ENCODE assay signal across 29 cellular contexts in the genomic region with DNA sequence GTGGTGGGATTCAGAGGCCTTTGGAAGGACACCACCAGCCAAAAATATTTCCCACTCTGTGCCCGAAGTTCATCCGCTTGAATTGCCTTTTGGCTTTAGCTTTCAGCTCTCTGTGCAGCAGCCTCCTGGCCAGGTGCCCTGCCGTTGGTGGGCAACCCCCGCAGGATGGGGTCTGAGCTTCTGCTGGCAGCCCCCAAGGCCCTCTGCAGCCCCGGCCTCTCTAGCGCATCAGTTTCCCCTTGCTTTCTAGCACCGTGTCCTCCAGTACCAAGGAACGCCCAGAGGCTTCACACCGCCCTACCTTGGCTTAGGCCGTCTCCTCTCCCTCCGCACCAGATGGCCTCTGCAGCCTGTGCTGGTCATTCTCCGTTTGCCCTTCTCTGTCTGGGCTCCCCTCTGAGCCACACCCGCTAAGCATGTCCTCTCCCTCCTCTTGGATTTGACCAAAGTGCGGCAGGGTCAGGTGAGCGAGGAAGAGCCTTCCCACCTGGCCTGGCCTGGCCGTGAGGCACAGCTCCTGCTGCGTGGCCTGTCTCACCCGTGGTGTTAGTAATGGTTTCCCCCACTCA. TPM values are rescaled to one million over a fixed set of nuclear protein-coding genes. Genes with fewer than 3 reads are reported as not detected.
"Had no signal": no experiment of that assay in that cellular context is flagged by ENCODE, and none has a peak within 500 bp of the region (broad histone marks: within the 10 kb centered on the region; RNA-seq: fewer than 3 reads in every experiment).

No MANE protein-coding gene starts in this region.

- H3K36me3 ChIP-seq: cardiac muscle cell, left ventricle myocardium inferior, prostate gland, thoracic aorta had no signal

- H3K27ac ChIP-seq: body of pancreas, cardiac muscle cell, hepatocyte, left ventricle myocardium inferior, prostate gland, thoracic aorta had no signal

- H3K9me3 ChIP-seq: body of pancreas, left ventricle myocardium inferior, prostate gland, thoracic aorta had no signal

- H3K4me3 ChIP-seq: body of pancreas, cardiac muscle cell, hepatocyte, left ventricle myocardium inferior, prostate gland, thoracic aorta had no signal

- H3K4me3 Mint-ChIP-seq: activated CD4-positive, alpha-beta memory T cell treated with anti-CD3 and anti-CD28 coated beads for 36 hours; activated naive CD8-positive, alpha-beta T cell treated with anti-CD3 and anti-CD28 coated beads, Interleukin-2, amount 50 U/mL, for 24 hours; activated T-helper 1 cell treated with anti-CD3 and anti-CD28 coated beads, Interleukin-12 subunit alpha, Interleukin-12 subunit beta, Interleukin-2, Interleukin-4 antibody, amounts not matched to agents 30 ng/mL and 10 ng/mL and 1 ng/mL, durations not matched to agents 14 hours and 24 hours and 36 hours; immature natural killer cell; type B pancreatic cell had no signal

- DNase-seq: activated CD4-positive, alpha-beta memory T cell treated with anti-CD3 and anti-CD28 coated beads for 36 hours; activated CD4-positive, alpha-beta T cell treated with anti-CD3 and anti-CD28 coated beads for 48 hours; activated gamma-delta T cell; activated naive CD4-positive, alpha-beta T cell treated with anti-CD3 and anti-CD28 coated beads, Interleukin-2, amount 50 U/mL, for 16 hours; activated naive CD8-positive, alpha-beta T cell treated with anti-CD3 and anti-CD28 coated beads, Interleukin-2, amount 50 U/mL, for 24 hours; body of pancreas; effector memory CD4-positive, alpha-beta T cell; foreskin melanocyte; glutamatergic neuron; immature natural killer cell; kidney glomerular epithelial cell; left ventricle myocardium inferior; naive thymus-derived CD4-positive, alpha-beta T cell; stimulated activated CD4-positive, alpha-beta T cell treated with anti-CD3 and anti-CD28 coated beads, Interleukin-4, amount 100 ng/mL, for 1 hour; stimulated activated naive CD4-positive, alpha-beta T cell treated with Interleukin-2 at 50 U/mL for 16 hours; T-helper 1 cell; T-helper 9 cell had no signal

- H3K27ac Mint-ChIP-seq: activated CD4-positive, alpha-beta memory T cell treated with anti-CD3 and anti-CD28 coated beads for 36 hours; activated T-helper 1 cell treated with anti-CD3 and anti-CD28 coated beads, Interleukin-12 subunit alpha, Interleukin-12 subunit beta, Interleukin-2, Interleukin-4 antibody, amounts not matched to agents 30 ng/mL and 10 ng/mL and 1 ng/mL, durations not matched to agents 14 hours and 24 hours and 36 hours; type B pancreatic cell had no signal

- H3K27me3 ChIP-seq: body of pancreas, cardiac muscle cell, hepatocyte had no signal

- H3K36me3 Mint-ChIP-seq: activated CD4-positive, alpha-beta memory T cell treated with anti-CD3 and anti-CD28 coated beads for 36 hours; immature natural killer cell; naive thymus-derived CD4-positive, alpha-beta T cell; type B pancreatic cell had no signal

- H3K9me3 Mint-ChIP-seq: activated CD4-positive, alpha-beta memory T cell treated with anti-CD3 and anti-CD28 coated beads for 36 hours; activated naive CD8-positive, alpha-beta T cell treated with anti-CD3 and anti-CD28 coated beads, Interleukin-2, amount 50 U/mL, for 24 hours; activated T-helper 1 cell treated with anti-CD3 and anti-CD28 coated beads, Interleukin-12 subunit alpha, Interleukin-12 subunit beta, Interleukin-2, Interleukin-4 antibody, amounts not matched to agents 30 ng/mL and 10 ng/mL and 1 ng/mL, durations not matched to agents 14 hours and 24 hours and 36 hours; immature natural killer cell; neural crest cell; type B pancreatic cell had no signal

- H3K27me3 Mint-ChIP-seq: activated CD4-positive, alpha-beta memory T cell treated with anti-CD3 and anti-CD28 coated beads for 36 hours; activated naive CD8-positive, alpha-beta T cell treated with anti-CD3 and anti-CD28 coated beads, Interleukin-2, amount 50 U/mL, for 24 hours; type B pancreatic cell had no signal

- ATAC-seq: activated naive CD8-positive, alpha-beta T cell treated with anti-CD3 and anti-CD28 coated beads, Interleukin-2, amount 50 U/mL, for 24 hours; body of pancreas; esophagus mucosa; naive thymus-derived CD4-positive, alpha-beta T cell had no signal

RNA-seq across cellular contexts. Expression of a gene that starts 29.9 kb away (rescaled TPM):
- total RNA-seq: activated CD4-positive, alpha-beta memory T cell treated with anti-CD3 and anti-CD28 coated beads for 36 hours; activated T-helper 1 cell treated with anti-CD3 and anti-CD28 coated beads, Interleukin-12 subunit alpha, Interleukin-12 subunit beta, Interleukin-2, Interleukin-4 antibody, amounts not matched to agents 30 ng/mL and 10 ng/mL and 1 ng/mL, durations not matched to agents 14 hours and 24 hours and 36 hours; body of pancreas; dermis microvascular lymphatic vessel endothelial cell; endothelial cell of umbilical vein; esophagus mucosa; lung microvascular endothelial cell; neural crest cell; osteocyte; thoracic aorta had no signal
